In genomic region chr15:41331281-41331680, GRCh38 we compare ENCODE assay signal across 9 cellular contexts. TPM values are rescaled to one million over a fixed set of nuclear protein-coding genes. Genes with fewer than 3 reads are reported as not detected.
DNase-seq lines count a peak whose midpoint lies in the region; ATAC-seq, FAIRE-seq and TF ChIP-seq lines count a peak whose summit lies in the region.
"Had no signal": no experiment of that assay in that cellular context is flagged by ENCODE, and none has a peak within 500 bp of the region (broad histone marks: within the 10 kb centered on the region; RNA-seq: fewer than 3 reads in every experiment).

No MANE protein-coding gene starts in this region.

- peak overlapping the region; percentile 97 for H3K27ac Mint-ChIP-seq in activated B cell treated with CpG ODN at 0.5 μM for 24 hours

- H3K27ac ChIP-seq in A549 = peak overlapping the region; percentile 88 to 93
- no peak overlapping the region for H3K27ac ChIP-seq in heart left ventricle

- H3K27me3 ChIP-seq in H7 (ENCODE audit: control insufficient read depth, insufficient read depth, low read length) = no peaks in the 10 kb centered on the region
- no peaks in the 10 kb centered on the region for H3K27me3 ChIP-seq in heart left ventricle

- H3K4me3 ChIP-seq in A549 = peak overlapping the region; percentile 90
- H3K4me3 ChIP-seq in H7 (ENCODE audit: insufficient read depth, low read depth, low read length) = peak overlapping the region; percentile 99; the same call in 1 of the 2 replicates
- peak overlapping the region in 1 of 12 donors; percentile 98 for H3K4me3 ChIP-seq in heart left ventricle

- intact Hi-C loops in activated B cell treated with CpG ODN at 0.5 μM for 24 hours (cut with micrococcal nuclease) = no loop called here
- intact Hi-C loops in heart left ventricle (cut with DNase I) = loop anchor here in 1 of 10 donors (5.0 to 10.0 kb wide), 2 partner anchors 49 to 426 kb away; no protein-coding TSS in a partner anchor

- peaks cover 9% of the 10 kb centered on the region for H3K36me3 Mint-ChIP-seq in activated B cell treated with CpG ODN at 0.5 μM for 24 hours (ENCODE audit: low read depth)

- TF ChIP-seq POLR2A in A549 (IDR thresholded peaks at IDR 0.05; ENCODE audit: low read length) (no peak), heart left ventricle (IDR thresholded peaks at IDR 0.05) (no peak)

- FAIRE-seq in A549 (lab: Jason Lieb, UNC) = no peak

- CTCF ChIA-PET in A549 (lab: Yijun Ruan, JAX) = interaction anchor here (0.7 to 1.2 kb wide), 6 partner anchors 21 to 427 kb away, joined by 3 to 5 read pairs (median 3); no protein-coding TSS in a partner anchor
- CTCF ChIA-PET in activated B cell treated with CpG ODN at 0.5 μM for 24 hours (lab: Charles Lee) = interaction anchor here (1.7 kb wide), 1 partner anchor 100 kb away, joined by 6 read pairs; the partner anchor contains the start of gene CHP1

- POLR2A ChIA-PET in A549 (lab: Yijun Ruan, JAX) (no interaction called here), activated B cell treated with CpG ODN at 0.5 μM for 24 hours (lab: Charles Lee) (interaction anchor here (1.0 to 1.5 kb wide), 3 partner anchors 40 to 100 kb away, joined by 3 to 7 read pairs (median 3); partner anchors contain the start of gene CHP1)

- H3K9me3 ChIP-seq in A549 (no peaks in the 10 kb centered on the region), heart left ventricle (no peaks in the 10 kb centered on the region)

- H3K36me3 ChIP-seq in H7 (replicated peaks; ENCODE audit: control insufficient read depth, insufficient read depth, low read length) (peaks cover 3% of the 10 kb centered on the region; the same call in 1 of the 2 replicates), heart left ventricle (no peaks in the 10 kb centered on the region)

- TF ChIP-seq CTCF in A549 (IDR thresholded peaks at IDR 0.05) = no peak
- no peak for TF ChIP-seq CTCF in activated B cell treated with CpG ODN at 0.5 μM for 24 hours (IDR thresholded peaks at IDR 0.05)
- no peak for TF ChIP-seq CTCF in heart left ventricle (IDR thresholded peaks at IDR 0.05)

- H3K4me3 Mint-ChIP-seq in activated B cell treated with CpG ODN at 0.5 μM for 24 hours = peak overlapping the region; percentile 100

- no peaks in the 10 kb centered on the region for H3K27me3 Mint-ChIP-seq in activated B cell treated with CpG ODN at 0.5 μM for 24 hours

- DNase-seq in A549 (ENCODE audit: low read depth in 1 of 2, low spot score in 1 of 2) (no peak), H7 (no peak), activated B cell treated with CpG ODN at 0.5 μM for 24 hours (no peak), left kidney (ENCODE audit: low read depth, low spot score) (peak; percentile 47), heart left ventricle (no peak), NCI-H1930 (lab: John Stamatoyannopoulos, UW) (no peak), HCEC 1CT (no peak)
- DNase-seq in effector CD8-positive, alpha-beta T cell (lab: John Stamatoyannopoulos, UW) = no peak
- DNase-seq: NCI-H187 treated with DMSO at 0.1 percent for 48 hours had no signal

- 75% methylated on average over 6 of the region's 6 CpGs for WGBS in A549 (ENCODE audit: missing lambda C conversion rate)
- WGBS in heart left ventricle, 4 donors = 73 to 81% (median 78%) methylated on average over 6 of the region's 6 CpGs

- H3K4me1 ChIP-seq in A549 (peaks cover 12% of the 10 kb centered on the region), heart left ventricle (peaks cover 0 to 26% (median 9%) of the 10 kb centered on the region in 12 donors)

- TF ChIP-seq EP300 in A549 (IDR thresholded peaks at IDR 0.05) = no peak

- ATAC-seq in A549 = no peak
- no peak for ATAC-seq in activated B cell treated with CpG ODN at 0.5 μM for 24 hours (ENCODE audit: low read depth)
- no peak for ATAC-seq in heart left ventricle

- no peaks in the 10 kb centered on the region for H3K9me3 Mint-ChIP-seq in activated B cell treated with CpG ODN at 0.5 μM for 24 hours

- H3K4me2 ChIP-seq in A549 = peak overlapping the region; percentile 89

- peaks cover 29% of the 10 kb centered on the region for H3K4me1 Mint-ChIP-seq in activated B cell treated with CpG ODN at 0.5 μM for 24 hours

- TF ChIP-seq RAD21 in A549 (conservative IDR thresholded peaks at IDR 0.05 in 1 of 2, IDR thresholded peaks at IDR 0.05 in 1 of 2) = no peak

TF ChIP-seq in A549, 52 proteins besides CTCF, POLR2A, EP300 and RAD21:
- TF ChIP-seq CBX8 (IDR thresholded peaks at IDR 0.05) = no peak
- no peak for TF ChIP-seq FOSB (CRISPR knock-in tag; IDR thresholded peaks at IDR 0.05)
- TF ChIP-seq GATA3 (IDR thresholded peaks at IDR 0.05; ENCODE audit: borderline replicate concordance) = no peak
- TF ChIP-seq HEYL (CRISPR knock-in tag; IDR thresholded peaks at IDR 0.05) = no peak
- TF ChIP-seq NR3C1 (IDR thresholded peaks at IDR 0.05) = no peak
- no peak for TF ChIP-seq CEBPB (IDR thresholded peaks at IDR 0.05)
- no peak for TF ChIP-seq TP53 (CRISPR knock-in tag; IDR thresholded peaks at IDR 0.05)
- no peak for TF ChIP-seq EHMT2 (IDR thresholded peaks at IDR 0.05; ENCODE audit: low read depth)
- no peak for TF ChIP-seq KDM5A (IDR thresholded peaks at IDR 0.05)
- no peak for TF ChIP-seq ZFP36 (IDR thresholded peaks at IDR 0.05; ENCODE audit: borderline replicate concordance, partially characterized antibody)
- TF ChIP-seq HMGXB4 (CRISPR knock-in tag; IDR thresholded peaks at IDR 0.05; ENCODE audit: borderline replicate concordance) = no peak
- TF ChIP-seq MAZ (IDR thresholded peaks at IDR 0.05; ENCODE audit: borderline replicate concordance, low read depth, low read length) = no peak
- TF ChIP-seq E2F6 (IDR thresholded peaks at IDR 0.05; ENCODE audit: borderline replicate concordance, low read depth) = no peak
- no peak for TF ChIP-seq ESRRA (IDR thresholded peaks at IDR 0.05; ENCODE audit: borderline replicate concordance, low read length)
- no peak for TF ChIP-seq ZNF302 (CRISPR knock-in tag; IDR thresholded peaks at IDR 0.05)
- TF ChIP-seq TFCP2L1 (CRISPR knock-in tag; IDR thresholded peaks at IDR 0.05) = no peak
- no peak for TF ChIP-seq MAFK (IDR thresholded peaks at IDR 0.05; ENCODE audit: partially characterized antibody)
- TF ChIP-seq EHF (CRISPR knock-in tag; IDR thresholded peaks at IDR 0.05) = no peak

RNA-seq across cellular contexts. Expression of gene OIP5, which starts 1.1 kb away (rescaled TPM):
- polyA plus RNA-seq in A549 (2011; rRNA removed) (21.6 and 31.4 TPM in 2 replicates), A549 (2017; fragmentation: RNase III; extraction: RNeasy Plus Mini Kit Qiagen cat#74134 plus additional on column Dnase treatment) (21.7 to 23.2 TPM (median 22.4 TPM) in 3 replicates), heart left ventricle (under 1 TPM; 0.19 to 0.50 TPM)
- polyA plus RNA-seq in A549 (2012; cell fraction: cytosol; rRNA removed) = 24.5 and 28.5 TPM in 2 replicates
- polyA plus RNA-seq in A549 (2012; cell fraction: nucleus; rRNA removed) = 17.5 and 21.8 TPM in 2 replicates
- 4.9 TPM in 2 replicates for polyA minus RNA-seq in A549 (2011; rRNA and poly(A)+ RNA removed)
- 45.0 and 46.2 TPM in 2 replicates for total RNA-seq in H7 (2014; rRNA removed; shearing (Covaris generic))
- total RNA-seq in activated B cell treated with CpG ODN at 0.5 μM for 24 hours (0.62 and 1.4 TPM in 2 replicates), heart left ventricle (1 to 10 TPM in 2 of 9 donors, under 1 TPM in 5, not detected in 2; 0.22 to 1.3 (median 0.72) TPM)

RNA-seq across cellular contexts. Expression of gene NUSAP1, which starts 1.4 kb away (rescaled TPM):
- 79.7 and 103 TPM in 2 replicates for polyA plus RNA-seq in A549 (2011; rRNA removed)
- 75.1 and 84.3 TPM in 2 replicates for polyA plus RNA-seq in A549 (2012; cell fraction: cytosol; rRNA removed)
- polyA plus RNA-seq in A549 (2012; cell fraction: nucleus; rRNA removed) = 99.1 and 116 TPM in 2 replicates
- 105 to 118 TPM (median 110 TPM) in 3 replicates for polyA plus RNA-seq in A549 (2017; fragmentation: RNase III; extraction: RNeasy Plus Mini Kit Qiagen cat#74134 plus additional on column Dnase treatment)
- 83.5 and 103 TPM in 2 replicates for polyA minus RNA-seq in A549 (2011; rRNA and poly(A)+ RNA removed)
- total RNA-seq in H7 (2014; rRNA removed; shearing (Covaris generic)) = 148 and 188 TPM in 2 replicates
- total RNA-seq in activated B cell treated with CpG ODN at 0.5 μM for 24 hours = 13.5 and 14.4 TPM in 2 replicates
- total RNA-seq in heart left ventricle = 10 to 100 TPM in 1 of 9 donors, 1 to 10 TPM in 5, under 1 TPM in 3; 0.50 to 23.1 (median 1.1) TPM
- 1 to 10 TPM in 1 of 2 donors, under 1 TPM in 1; 0.23 to 1.2 TPM for polyA plus RNA-seq in heart left ventricle

Comparison
In these comparisons a context has a peak if more than half of its experiments do, and no peak if none do; other contexts are left out.
1. H3K27ac ChIP-seq: peak in A549 (2 of 2); none in heart left ventricle (0 of 12).
2. RNA of gene OIP5, which starts 1.1 kb away (total RNA-seq): 45.0 to 46.2 TPM in H7; 0.22 to 1.3 TPM in heart left ventricle and 0.62 to 1.4 TPM in activated B cell treated with CpG ODN at 0.5 μM for 24 hours; every median in the first group is over 10 times any median in the second.